21 cellular contexts compared by ENCODE assay signal in the genomic region with DNA sequence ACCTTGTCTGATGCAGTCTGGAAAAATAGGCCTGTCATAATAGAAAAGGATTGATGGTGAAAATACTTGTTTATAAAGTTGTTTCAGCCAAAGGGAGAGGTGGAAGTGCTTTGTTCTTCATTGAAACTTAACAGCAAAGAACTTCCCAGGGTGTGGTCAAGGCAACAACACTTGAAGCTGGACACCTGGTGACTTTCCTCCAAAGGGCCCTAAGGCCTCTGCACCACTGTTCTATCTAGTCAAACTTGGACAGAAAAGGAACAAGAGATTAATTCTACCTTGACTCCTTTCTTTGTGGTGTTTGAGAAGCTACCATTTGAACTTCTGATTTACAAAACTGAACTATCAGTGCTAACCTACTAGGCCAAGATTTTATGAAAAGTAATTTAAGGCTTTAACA.
DNase-seq lines count a peak whose midpoint lies in the region; ATAC-seq and TF ChIP-seq lines count a peak whose summit lies in the region.
"Had no signal": no experiment of that assay in that cellular context is flagged by ENCODE, and none has a peak within 500 bp of the region (broad histone marks: within the 10 kb centered on the region; RNA-seq: fewer than 3 reads in every experiment).

No MANE protein-coding gene starts in this region.

- H3K27ac ChIP-seq in KMS-11 (peak overlapping the region; percentile 32; the same call in 1 of the 2 replicates), SJCRH30 (0 out of 2 replicates have a peak overlapping the region, but pooled peaks have one; percentile 63), left lung (peak overlapping the region in 1 of 2 donors; percentile 19), subcutaneous abdominal adipose tissue (ENCODE audit: low read depth, low read length) (peak overlapping the region; percentile 96)
- H3K27ac ChIP-seq: SJSA1 had no signal

- no peak for TF ChIP-seq CTCF in KMS-11 (conservative IDR thresholded peaks at IDR 0.05; ENCODE audit: low read depth, low read length)
- no peak for TF ChIP-seq CTCF in left lung (IDR thresholded peaks at IDR 0.05)

- peaks cover 61% of the 10 kb centered on the region for H3K4me1 ChIP-seq in KMS-11 (ENCODE audit: low read depth, poor library complexity, severe bottlenecking)
- H3K4me1 ChIP-seq in SJCRH30, result peaks cover 22% of the 10 kb centered on the region
- H3K4me1 ChIP-seq in left lung, result peaks cover 6 to 12% of the 10 kb centered on the region in 2 donors
- peaks cover 12 to 37% (median 34%) of the 10 kb centered on the region in 5 donors for H3K4me1 ChIP-seq in subcutaneous abdominal adipose tissue (ENCODE audit: control insufficient read depth in 5 of 5, insufficient read depth in 5 of 5, low read length in 5 of 5)

- H3K36me3 ChIP-seq in KMS-11 (ENCODE audit: insufficient read depth), result no peaks in the 10 kb centered on the region
- no peaks in the 10 kb centered on the region for H3K36me3 ChIP-seq in SJCRH30
- H3K36me3 ChIP-seq in left lung, result no peaks in the 10 kb centered on the region
- no peaks in the 10 kb centered on the region for H3K36me3 ChIP-seq in subcutaneous abdominal adipose tissue (ENCODE audit: control insufficient read depth in 5 of 5, insufficient read depth in 5 of 5, low read length in 5 of 5)
- H3K36me3 ChIP-seq: pancreas, SJSA1 had no signal

- H3K9ac ChIP-seq in KMS-11, result no peak overlapping the region
- peak overlapping the region in 1 of 5 donors; percentile 43 for H3K9ac ChIP-seq in subcutaneous abdominal adipose tissue (ENCODE audit: low read length in 5 of 5)

- H3K9me3 ChIP-seq in SJCRH30 (replicated peaks) (no peaks in the 10 kb centered on the region; the same call in 1 of the 2 replicates), left lung (no peaks in the 10 kb centered on the region), subcutaneous abdominal adipose tissue (ENCODE audit: control insufficient read depth in 5 of 5, low read length in 5 of 5) (no peaks in the 10 kb centered on the region)
- H3K9me3 ChIP-seq: pancreas, SJSA1 had no signal

- H2AFZ ChIP-seq in KMS-11 (ENCODE audit: low read depth), result no peak overlapping the region

- no peaks in the 10 kb centered on the region for H3K27me3 ChIP-seq in KMS-11 (ENCODE audit: insufficient read depth, low read depth)
- H3K27me3 ChIP-seq in SJCRH30, result no peaks in the 10 kb centered on the region
- H3K27me3 ChIP-seq in left lung, result no peaks in the 10 kb centered on the region
- H3K27me3 ChIP-seq in subcutaneous abdominal adipose tissue (ENCODE audit: control insufficient read depth in 5 of 5, insufficient read depth in 4 of 5, low read length in 5 of 5), result no peaks in the 10 kb centered on the region
- H3K27me3 ChIP-seq: pancreas, SJSA1 had no signal

- peak overlapping the region; percentile 48 for H3K4me2 ChIP-seq in KMS-11

- intact Hi-C loops in left lung (cut with DNase I), result no loop called here

- H3K79me2 ChIP-seq in KMS-11 (ENCODE audit: insufficient read depth, low read depth), result peaks cover 4% of the 10 kb centered on the region; the same call in 1 of the 2 replicates

- ATAC-seq in left lung (peak; percentile 33), HG02885 (IDR thresholded peaks at IDR 0.05; ENCODE audit: poor library complexity, unreplicated experiment) (no peak), SK-N-SH treated with all-trans-retinoic acid at 6 μM for 48 hours (no peak), HG03342 (IDR thresholded peaks at IDR 0.05; ENCODE audit: unreplicated experiment) (no peak), HG02938 (IDR thresholded peaks at IDR 0.05; ENCODE audit: unreplicated experiment) (no peak)
- ATAC-seq: stimulated activated memory B cell treated with anti-CD40 and anti-IgM and Interleukin-4, amounts not matched to agents 10 μg/mL and 1 μg/mL and 100 μg/mL, for 72 hours had no signal

- H3K4me3 ChIP-seq in KMS-11 (IDR thresholded peaks at IDR 0.05; ENCODE audit: insufficient read depth, low read depth, low read length), result no peak overlapping the region
- no peak overlapping the region for H3K4me3 ChIP-seq in SJCRH30
- H3K4me3 ChIP-seq in left lung, result no peak overlapping the region
- no peak overlapping the region for H3K4me3 ChIP-seq in subcutaneous abdominal adipose tissue (ENCODE audit: low read depth in 1 of 5, low read length in 5 of 5)
- H3K4me3 ChIP-seq: pancreas, SJSA1 had no signal

- H4K20me1 ChIP-seq in KMS-11 (ENCODE audit: insufficient read depth), result no peaks in the 10 kb centered on the region

- DNase-seq in SJCRH30 (no peak), left lung (no peak)
- DNase-seq: activated CD4-positive, alpha-beta T cell treated with anti-CD3 and anti-CD28 coated beads for 4 hours; activated naive CD4-positive, alpha-beta T cell treated with Interleukin-2 at 50 U/mL for 16 hours; activated T-cell treated with anti-CD3 and anti-CD28 coated beads, Interleukin-2, amount 50 U/mL, for 48 hours; amniotic stem cell; CD4-positive, CD25-positive, alpha-beta regulatory T cell; foreskin melanocyte; NCI-H187 treated with DMSO at 0.1 percent for 48 hours; NCI-H774; OCI-M1; pancreas; stimulated activated CD4-positive, alpha-beta T cell treated with anti-CD3 and anti-CD28 coated beads, Interleukin-1b, Interleukin-23, amount 100 ng/mL, for 48 hours had no signal

TF ChIP-seq in SK-N-SH treated with all-trans-retinoic acid at 6 μM for 48 hours, 23 proteins besides CTCF, POLR2A, EP300 and RAD21:
- no peak for TF ChIP-seq ZFP3 (CRISPR knock-in tag; IDR thresholded peaks at IDR 0.05)
- TF ChIP-seq, protein P1, sequence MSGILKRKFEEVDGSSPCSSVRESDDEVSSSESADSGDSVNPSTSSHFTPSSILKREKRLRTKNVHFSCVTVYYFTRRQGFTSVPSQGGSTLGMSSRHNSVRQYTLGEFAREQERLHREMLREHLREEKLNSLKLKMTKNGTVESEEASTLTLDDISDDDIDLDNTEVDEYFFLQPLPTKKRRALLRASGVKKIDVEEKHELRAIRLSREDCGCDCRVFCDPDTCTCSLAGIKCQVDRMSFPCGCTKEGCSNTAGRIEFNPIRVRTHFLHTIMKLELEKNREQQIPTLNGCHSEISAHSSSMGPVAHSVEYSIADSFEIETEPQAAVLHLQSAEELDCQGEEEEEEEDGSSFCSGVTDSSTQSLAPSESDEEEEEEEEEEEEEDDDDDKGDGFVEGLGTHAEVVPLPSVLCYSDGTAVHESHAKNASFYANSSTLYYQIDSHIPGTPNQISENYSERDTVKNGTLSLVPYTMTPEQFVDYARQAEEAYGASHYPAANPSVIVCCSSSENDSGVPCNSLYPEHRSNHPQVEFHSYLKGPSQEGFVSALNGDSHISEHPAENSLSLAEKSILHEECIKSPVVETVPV (CRISPR knock-in tag; IDR thresholded peaks at IDR 0.05), result no peak
- TF ChIP-seq BACH2 (CRISPR knock-in tag; IDR thresholded peaks at IDR 0.05; ENCODE audit: borderline replicate concordance), result no peak
- TF ChIP-seq PPARA (CRISPR knock-in tag; IDR thresholded peaks at IDR 0.05; ENCODE audit: borderline replicate concordance), result no peak
- no peak for TF ChIP-seq ISL1 (CRISPR knock-in tag; IDR thresholded peaks at IDR 0.05)
- TF ChIP-seq ZC3H10 (CRISPR knock-in tag; IDR thresholded peaks at IDR 0.05), result no peak
- no peak for TF ChIP-seq RARB (CRISPR knock-in tag; IDR thresholded peaks at IDR 0.05)
- TF ChIP-seq ESRRG (CRISPR knock-in tag; IDR thresholded peaks at IDR 0.05), result no peak
